In the genomic region with DNA sequence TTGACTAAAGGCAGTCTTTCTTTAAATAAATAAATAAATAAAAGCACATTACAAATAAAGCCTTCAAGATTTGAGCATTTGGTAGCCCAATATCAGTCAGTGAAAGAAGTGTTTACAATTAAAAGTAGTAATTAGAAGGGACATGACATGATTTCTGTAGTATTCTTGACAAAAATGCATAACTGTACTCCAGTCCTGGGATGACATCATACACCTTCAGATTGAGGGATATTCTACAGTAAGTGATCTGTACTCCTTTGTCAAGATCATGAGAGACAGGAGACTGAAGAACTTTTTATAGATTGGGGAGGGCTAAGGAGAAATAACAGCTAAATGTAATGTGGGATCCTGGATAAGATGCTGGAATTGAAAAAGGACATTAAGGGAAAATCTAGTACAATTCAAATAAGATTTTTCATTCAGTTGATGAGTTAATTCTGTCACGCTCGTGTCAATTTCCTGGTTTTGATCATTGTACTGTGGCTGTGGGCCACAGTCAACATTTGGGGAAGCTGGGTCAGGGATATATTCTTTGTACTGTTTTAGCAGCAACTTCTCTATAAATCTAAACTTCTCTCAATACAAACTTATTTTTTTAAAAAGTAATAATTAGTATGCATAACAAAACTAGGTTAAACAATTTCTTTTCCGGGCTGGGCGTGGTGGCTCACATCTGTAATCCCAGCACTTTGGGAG, we compare ENCODE assay signal across 21 cellular contexts.
A peak's percentile ranks its signal among the peaks of the same experiment; 100 is the strongest.
DNase-seq lines count a peak whose midpoint lies in the region; ATAC-seq and TF ChIP-seq lines count a peak whose summit lies in the region.
"Had no signal": no experiment of that assay in that cellular context is flagged by ENCODE, and none has a peak within 500 bp of the region (broad histone marks: within the 10 kb centered on the region; RNA-seq: fewer than 3 reads in every experiment).

No MANE protein-coding gene starts in this region.

- peaks cover 6% of the 10 kb centered on the region for H3K79me1 ChIP-seq in trophoblast cell (ENCODE audit: low read length)

- H3K79me2 ChIP-seq in trophoblast cell (ENCODE audit: control insufficient read depth, insufficient read depth, low read length, poor library complexity) = no peaks in the 10 kb centered on the region

- H3K27ac ChIP-seq in HEK293 (ENCODE audit: extremely low read depth, low read depth, low read length) (no peak overlapping the region), trophoblast cell (ENCODE audit: low read depth, low read length) (no peak overlapping the region)
- H3K27ac ChIP-seq: brain microvascular endothelial cell, vagina had no signal

- no peaks in the 10 kb centered on the region for H3K27me3 ChIP-seq in trophoblast cell (ENCODE audit: insufficient read depth, low read length)
- H3K27me3 ChIP-seq: brain microvascular endothelial cell, vagina had no signal

- H4K8ac ChIP-seq in trophoblast cell (ENCODE audit: low read depth, low read length) = no peak overlapping the region

- H3K36me3 ChIP-seq in HEK293 (ENCODE audit: control insufficient read depth in 2 of 2, insufficient read depth in 1 of 2, low read length in 2 of 2) = no peaks in the 10 kb centered on the region
- no peaks in the 10 kb centered on the region for H3K36me3 ChIP-seq in trophoblast cell (ENCODE audit: control insufficient read depth in 1 of 2, insufficient read depth in 2 of 2, low read length in 2 of 2)
- H3K36me3 ChIP-seq: brain microvascular endothelial cell, vagina had no signal

- POLR2A ChIA-PET in HEK293 (lab: Yijun Ruan, JAX) (no interaction called here), WTC11 (lab: Charles Lee) (no interaction called here)

- H2AFZ ChIP-seq in trophoblast cell (ENCODE audit: insufficient read depth, low read length, poor library complexity) = no peak overlapping the region

- no peaks in the 10 kb centered on the region for H3K9me3 Mint-ChIP-seq in WTC11
- H3K9me3 Mint-ChIP-seq: activated B cell treated with CpG ODN at 0.5 μM for 24 hours; stimulated activated naive CD8-positive, alpha-beta T cell treated with anti-CD3 and anti-CD28 coated beads, Interleukin-15, amount 100 ng/mL, for 72 hours had no signal

- H3K36me3 Mint-ChIP-seq in WTC11 = no peaks in the 10 kb centered on the region
- H3K36me3 Mint-ChIP-seq: CD14-positive monocyte had no signal

- CTCF ChIA-PET in HEK293 (lab: Yijun Ruan, JAX) (no interaction called here), WTC11 (lab: Charles Lee) (interaction anchor here (1.1 kb wide), 1 partner anchor 60 kb away, joined by 4 read pairs; no protein-coding TSS in a partner anchor)

- H3K9ac ChIP-seq in trophoblast cell (ENCODE audit: low read length) = no peak overlapping the region

- H2BK12ac ChIP-seq in trophoblast cell (ENCODE audit: low read length) = no peak overlapping the region

- no peak overlapping the region for H3K4ac ChIP-seq in trophoblast cell (ENCODE audit: low read depth, low read length)

- no peak overlapping the region for H3K4me3 Mint-ChIP-seq in WTC11
- H3K4me3 Mint-ChIP-seq: activated B cell treated with CpG ODN at 0.5 μM for 24 hours; CD14-positive monocyte; stimulated activated naive CD8-positive, alpha-beta T cell treated with anti-CD3 and anti-CD28 coated beads, Interleukin-15, amount 100 ng/mL, for 72 hours had no signal

- TF ChIP-seq CTCF in HEK293 (tag by site-specific recombination; IDR thresholded peaks at IDR 0.05) = no peak
- no peak for TF ChIP-seq CTCF in WTC11 (IDR thresholded peaks at IDR 0.05)

- no peak overlapping the region for H2AK5ac ChIP-seq in trophoblast cell (ENCODE audit: low read length)

- H2BK120ac ChIP-seq in trophoblast cell (ENCODE audit: insufficient read depth, low read length, poor library complexity) = no peak overlapping the region

- H3K18ac ChIP-seq in trophoblast cell (ENCODE audit: low read length) = no peak overlapping the region

- H3K27me3 Mint-ChIP-seq in WTC11 (ENCODE audit: low read depth) = no peaks in the 10 kb centered on the region
- H3K27me3 Mint-ChIP-seq: activated B cell treated with CpG ODN at 0.5 μM for 24 hours had no signal

- no peak overlapping the region for H3K14ac ChIP-seq in trophoblast cell (ENCODE audit: low read length)

- H3K4me1 ChIP-seq in HEK293 (ENCODE audit: control insufficient read depth, insufficient read depth, low read length) (peaks cover 11% of the 10 kb centered on the region), trophoblast cell (ENCODE audit: control insufficient read depth in 1 of 2, insufficient read depth in 2 of 2, low read length in 2 of 2) (peaks cover 0 to 11% of the 10 kb centered on the region in 2 experiments)
- H3K4me1 ChIP-seq: vagina had no signal

- H4K91ac ChIP-seq in trophoblast cell (ENCODE audit: low read depth, low read length) = no peak overlapping the region

- H3K4me2 ChIP-seq in trophoblast cell (ENCODE audit: low read length) = no peak overlapping the region

- WGBS in trophoblast cell (ENCODE audit: extremely low coverage, insufficient coverage, insufficient read length) = no CpG with 5 or more reads among the region's 4 CpGs

- DNase-seq in WTC11 (ENCODE audit: low spot score) (no peak), left lobe of liver (ENCODE audit: low spot score) (peak; percentile 56), trophoblast cell (no peak), RKO (ENCODE audit: low spot score) (no peak), NCI-H345 (lab: John Stamatoyannopoulos, UW) (no peak), NCI-H524 treated with DMSO at 0.1 percent for 48 hours (lab: John Stamatoyannopoulos, UW) (no peak)
- DNase-seq: activated B cell treated with CpG ODN at 0.5 μM for 24 hours; activated CD4-positive, alpha-beta T cell treated with anti-CD3 and anti-CD28 coated beads, Interleukin-2, amount 50 U/mL, for 1 hour; activated naive CD4-positive, alpha-beta T cell; activated T-cell treated with anti-CD3 and anti-CD28 coated beads, Interleukin-2, amount 50 U/mL, for 48 hours; brain microvascular endothelial cell; effector CD4-positive, alpha-beta T cell; kidney glomerular epithelial cell; mammary epithelial cell; NCI-H2081; NCI-H774; stimulated activated naive CD8-positive, alpha-beta T cell treated with anti-CD3 and anti-CD28 coated beads, Interleukin-15, amount 100 ng/mL, for 72 hours had no signal

- ATAC-seq in WTC11 (no peak), left lobe of liver (peak; percentile 82), GM19328 (IDR thresholded peaks at IDR 0.05; ENCODE audit: unreplicated experiment) (no peak)
- ATAC-seq: stimulated activated naive CD8-positive, alpha-beta T cell treated with anti-CD3 and anti-CD28 coated beads, Interleukin-15, amount 100 ng/mL, for 72 hours had no signal

- no peaks in the 10 kb centered on the region for H3K9me3 ChIP-seq in HEK293 (ENCODE audit: control insufficient read depth, insufficient read depth, low read depth, low read length)
- H3K9me3 ChIP-seq in trophoblast cell (ENCODE audit: insufficient read depth, low read depth, low read length) = no peaks in the 10 kb centered on the region
- H3K9me3 ChIP-seq: vagina had no signal

- peak overlapping the region; percentile 87 for H3K27ac Mint-ChIP-seq in WTC11
- H3K27ac Mint-ChIP-seq: activated B cell treated with CpG ODN at 0.5 μM for 24 hours, CD14-positive monocyte had no signal

- H4K12ac ChIP-seq in trophoblast cell (ENCODE audit: low read depth, low read length) = no peak overlapping the region

- H3K4me1 Mint-ChIP-seq in WTC11 = peaks cover 94% of the 10 kb centered on the region
- H3K4me1 Mint-ChIP-seq: activated B cell treated with CpG ODN at 0.5 μM for 24 hours; CD14-positive monocyte; stimulated activated naive CD8-positive, alpha-beta T cell treated with anti-CD3 and anti-CD28 coated beads, Interleukin-15, amount 100 ng/mL, for 72 hours had no signal

- no peak overlapping the region for H3K23ac ChIP-seq in trophoblast cell (ENCODE audit: low read length)

- peak overlapping the region; percentile 27 for H2BK5ac ChIP-seq in trophoblast cell (ENCODE audit: low read depth, low read length, poor library complexity)

- H3K4me3 ChIP-seq in HEK293 (ENCODE audit: low read depth, low read length) (no peak overlapping the region), trophoblast cell (ENCODE audit: low read depth, low read length) (no peak overlapping the region)
- H3K4me3 ChIP-seq: vagina had no signal

TF ChIP-seq in HEK293, 187 proteins besides CTCF, POLR2A, EP300 and RAD21 (continues in another document):
- peak; percentile 41 for TF ChIP-seq ZNF529 (tag by site-specific recombination; IDR thresholded peaks at IDR 0.05; ENCODE audit: insufficient replicate concordance)
- TF ChIP-seq GLI4 (tag by site-specific recombination; IDR thresholded peaks at IDR 0.05) = no peak
- TF ChIP-seq, protein P1, sequence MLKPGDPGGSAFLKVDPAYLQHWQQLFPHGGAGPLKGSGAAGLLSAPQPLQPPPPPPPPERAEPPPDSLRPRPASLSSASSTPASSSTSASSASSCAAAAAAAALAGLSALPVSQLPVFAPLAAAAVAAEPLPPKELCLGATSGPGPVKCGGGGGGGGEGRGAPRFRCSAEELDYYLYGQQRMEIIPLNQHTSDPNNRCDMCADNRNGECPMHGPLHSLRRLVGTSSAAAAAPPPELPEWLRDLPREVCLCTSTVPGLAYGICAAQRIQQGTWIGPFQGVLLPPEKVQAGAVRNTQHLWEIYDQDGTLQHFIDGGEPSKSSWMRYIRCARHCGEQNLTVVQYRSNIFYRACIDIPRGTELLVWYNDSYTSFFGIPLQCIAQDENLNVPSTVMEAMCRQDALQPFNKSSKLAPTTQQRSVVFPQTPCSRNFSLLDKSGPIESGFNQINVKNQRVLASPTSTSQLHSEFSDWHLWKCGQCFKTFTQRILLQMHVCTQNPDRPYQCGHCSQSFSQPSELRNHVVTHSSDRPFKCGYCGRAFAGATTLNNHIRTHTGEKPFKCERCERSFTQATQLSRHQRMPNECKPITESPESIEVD (tag by site-specific recombination; IDR thresholded peaks at IDR 0.05) = 0 out of 2 replicates have a peak, but pooled peaks have one; percentile 18

TF ChIP-seq in WTC11, 78 proteins besides CTCF, POLR2A, EP300 and RAD21 (continues in another document):
- TF ChIP-seq, protein P2, sequence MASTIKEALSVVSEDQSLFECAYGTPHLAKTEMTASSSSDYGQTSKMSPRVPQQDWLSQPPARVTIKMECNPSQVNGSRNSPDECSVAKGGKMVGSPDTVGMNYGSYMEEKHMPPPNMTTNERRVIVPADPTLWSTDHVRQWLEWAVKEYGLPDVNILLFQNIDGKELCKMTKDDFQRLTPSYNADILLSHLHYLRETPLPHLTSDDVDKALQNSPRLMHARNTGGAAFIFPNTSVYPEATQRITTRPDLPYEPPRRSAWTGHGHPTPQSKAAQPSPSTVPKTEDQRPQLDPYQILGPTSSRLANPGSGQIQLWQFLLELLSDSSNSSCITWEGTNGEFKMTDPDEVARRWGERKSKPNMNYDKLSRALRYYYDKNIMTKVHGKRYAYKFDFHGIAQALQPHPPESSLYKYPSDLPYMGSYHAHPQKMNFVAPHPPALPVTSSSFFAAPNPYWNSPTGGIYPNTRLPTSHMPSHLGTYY (CRISPR knock-in tag; IDR thresholded peaks at IDR 0.05) = no peak
- no peak for TF ChIP-seq ZNF219 (CRISPR knock-in tag; IDR thresholded peaks at IDR 0.05; ENCODE audit: borderline replicate concordance)
- no peak for TF ChIP-seq IRF2 (CRISPR knock-in tag; IDR thresholded peaks at IDR 0.05; ENCODE audit: borderline replicate concordance, low read depth)
- TF ChIP-seq JUN (CRISPR knock-in tag; IDR thresholded peaks at IDR 0.05) = no peak
- no peak for TF ChIP-seq GABPB1 (CRISPR knock-in tag; IDR thresholded peaks at IDR 0.05)
- no peak for TF ChIP-seq CBFB (CRISPR knock-in tag; IDR thresholded peaks at IDR 0.05; ENCODE audit: low read depth)
- no peak for TF ChIP-seq JAZF1 (CRISPR knock-in tag; IDR thresholded peaks at IDR 0.05)
